8 cellular contexts compared by ENCODE assay signal in the genomic region with DNA sequence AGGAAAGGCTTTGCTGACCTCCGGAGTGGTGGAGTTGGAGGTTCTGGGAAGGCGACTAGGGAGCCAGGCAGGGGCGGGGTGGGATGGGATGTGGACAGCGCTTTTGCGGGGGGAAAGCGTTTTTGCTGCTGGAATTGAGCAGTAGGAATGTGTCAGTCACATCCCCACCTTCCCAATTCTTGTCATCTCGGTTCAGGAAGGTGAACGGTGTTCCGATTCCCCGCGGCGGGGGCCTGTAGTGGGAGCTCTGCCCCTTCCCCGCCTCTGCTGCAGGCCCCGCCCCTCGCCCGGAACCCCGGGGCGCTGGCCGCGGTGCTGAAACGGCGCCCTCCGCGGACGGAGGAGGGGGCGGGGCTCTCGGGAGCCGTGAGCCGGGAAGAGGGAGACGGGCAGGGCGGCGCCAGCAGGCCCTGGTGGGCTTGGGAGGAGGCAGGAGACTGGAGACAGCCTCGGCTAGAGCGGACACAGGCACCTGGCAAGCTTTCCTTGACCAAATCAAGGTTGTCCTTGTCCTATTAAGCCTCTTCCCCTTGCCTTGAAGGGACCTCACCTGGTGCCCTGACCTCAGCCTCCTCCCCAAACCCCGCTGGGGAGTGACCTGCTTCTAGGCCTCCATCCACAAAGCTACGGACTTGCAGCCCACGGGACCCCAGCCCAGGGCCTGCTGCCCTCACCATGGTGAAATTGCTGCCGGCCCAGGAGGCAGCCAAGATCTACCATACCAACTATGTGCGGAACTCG. TPM values are rescaled to one million over a fixed set of nuclear protein-coding genes. Genes with fewer than 3 reads are reported as not detected.
DNase-seq lines count a peak whose midpoint lies in the region; ATAC-seq and TF ChIP-seq lines count a peak whose summit lies in the region.

A gene (plus strand): TSS at position 357 of the 741 bp plus-strand sequence. CDS start 319 bp downstream, at position 676.

- no peaks in the 10 kb centered on the region for H4K20me1 ChIP-seq in OCI-LY3 (ENCODE audit: insufficient read depth, low read length)
- no peaks in the 10 kb centered on the region for H4K20me1 ChIP-seq in smooth muscle cell (ENCODE audit: low read depth)

- H3K4me1 ChIP-seq in HEK293 (ENCODE audit: control insufficient read depth, insufficient read depth, low read length) (no peaks in the 10 kb centered on the region), OCI-LY3 (ENCODE audit: low read length) (no peaks in the 10 kb centered on the region), right cardiac atrium (ENCODE audit: control insufficient read depth, insufficient read depth, low read length) (no peaks in the 10 kb centered on the region), smooth muscle cell (ENCODE audit: low read depth) (no peaks in the 10 kb centered on the region)

- no peak within 1 kb of the TSS for H2AFZ ChIP-seq in OCI-LY3 (ENCODE audit: low read depth, low read length)
- H2AFZ ChIP-seq in smooth muscle cell (ENCODE audit: low read depth), result no peak within 1 kb of the TSS

- H3K79me2 ChIP-seq in OCI-LY3 (ENCODE audit: low read length) (no peaks in the 10 kb centered on the region), smooth muscle cell (ENCODE audit: low read depth) (no peaks in the 10 kb centered on the region)

- H3K4me2 ChIP-seq in OCI-LY3 (ENCODE audit: low read length) (peak within 1 kb of the TSS; percentile 19; the same call in 1 of the 2 replicates), smooth muscle cell (peak within 1 kb of the TSS; percentile 77)

- H3K36me3 ChIP-seq in HEK293 (ENCODE audit: control insufficient read depth in 2 of 2, insufficient read depth in 1 of 2, low read length in 2 of 2) (no peaks in the 10 kb centered on the region), OCI-LY3 (replicated peaks; ENCODE audit: low read depth, low read length) (no peaks in the 10 kb centered on the region), smooth muscle cell (ENCODE audit: low read depth) (no peaks in the 10 kb centered on the region)

- peak within 1 kb of the TSS; percentile 41 for H3K4me3 ChIP-seq in AG04450 (ENCODE audit: low read depth, low read length)
- peak within 1 kb of the TSS; percentile 22 for H3K4me3 ChIP-seq in HEK293 (ENCODE audit: low read depth, low read length)
- no peak within 1 kb of the TSS for H3K4me3 ChIP-seq in OCI-LY3 (ENCODE audit: low read length)
- peak within 1 kb of the TSS; percentile 30 for H3K4me3 ChIP-seq in right cardiac atrium (ENCODE audit: low read length)
- H3K4me3 ChIP-seq in smooth muscle cell, result peak within 1 kb of the TSS; percentile 37

- H3F3A ChIP-seq in smooth muscle cell (ENCODE audit: low read depth), result no peaks in the 10 kb centered on the region

- no peak for TF ChIP-seq CTCF in AG04450 (IDR thresholded peaks at IDR 0.05; ENCODE audit: low read depth, low read length)
- no peak for TF ChIP-seq CTCF in HEK293 (tag by site-specific recombination; IDR thresholded peaks at IDR 0.05)
- no peak for TF ChIP-seq CTCF in OCI-LY3 (IDR thresholded peaks at IDR 0.05; ENCODE audit: low read depth, low read length)
- no peak for TF ChIP-seq CTCF in smooth muscle cell (IDR thresholded peaks at IDR 0.05; ENCODE audit: borderline replicate concordance, insufficient read depth, poor library complexity, severe bottlenecking)

- H3K9ac ChIP-seq in OCI-LY3 (ENCODE audit: low read length), result no peak within 1 kb of the TSS
- no peak within 1 kb of the TSS for H3K9ac ChIP-seq in smooth muscle cell (ENCODE audit: low read depth)

- POLR2A ChIA-PET in AG04450 (lab: Yijun Ruan, JAX) (no interaction called here), HEK293 (lab: Yijun Ruan, JAX) (interaction anchor here (0.6 kb wide), 1 partner anchor 20 kb away, joined by 3 read pairs; no protein-coding TSS in a partner anchor)

- intact Hi-C loops in right cardiac atrium (cut with DNase I), result no loop called here

- H3K27ac ChIP-seq in AG04450 (ENCODE audit: low read depth, low read length) (no peak within 1 kb of the TSS), HEK293 (ENCODE audit: extremely low read depth, low read depth, low read length) (no peak within 1 kb of the TSS), OCI-LY3 (ENCODE audit: low read length) (no peak within 1 kb of the TSS), right cardiac atrium (ENCODE audit: low read length) (no peak within 1 kb of the TSS), smooth muscle cell (ENCODE audit: low read depth) (no peak within 1 kb of the TSS)

- H3K9me3 ChIP-seq in AG04450 (ENCODE audit: control insufficient read depth, insufficient read depth, low read length) (peaks cover 8% of the 10 kb centered on the region; the same call in 1 of the 2 replicates), HEK293 (ENCODE audit: control insufficient read depth, insufficient read depth, low read depth, low read length) (no peaks in the 10 kb centered on the region), OCI-LY3 (ENCODE audit: insufficient read depth, low read length) (no peaks in the 10 kb centered on the region), right cardiac atrium (ENCODE audit: control insufficient read depth, low read length) (no peaks in the 10 kb centered on the region), smooth muscle cell (replicated peaks; ENCODE audit: low read depth) (no peaks in the 10 kb centered on the region)

- WGBS in right cardiac atrium, result 12% methylated on average over 40 of the region's 40 CpGs
- WGBS in smooth muscle cell (ENCODE audit: low lambda C conversion rate), result 30% methylated on average over 16 of the region's 40 CpGs

- H3K27me3 ChIP-seq in AG04450 (ENCODE audit: control insufficient read depth, insufficient read depth, low read length) (no peaks in the 10 kb centered on the region), OCI-LY3 (ENCODE audit: low read depth, low read length) (0 out of 2 replicates have a peak, but pooled peaks cover 2% of the 10 kb centered on the region), right cardiac atrium (ENCODE audit: control insufficient read depth, insufficient read depth) (no peaks in the 10 kb centered on the region), smooth muscle cell (ENCODE audit: low read depth) (peaks cover 6% of the 10 kb centered on the region)

- CTCF ChIA-PET in AG04450 (lab: Charles Lee) (no interaction called here), HEK293 (lab: Yijun Ruan, JAX) (no interaction called here)

- DNase-seq in AG04450 (ENCODE audit: low read depth, low spot score), result no peak
- DNase-seq in activated naive CD4-positive, alpha-beta T cell (lab: John Stamatoyannopoulos, UW), result peak in 3 of 4 experiments; percentile 4 to 42 (median 7)
- peak; percentile 25 to 79 (median 61) for DNase-seq in right cardiac atrium
- DNase-seq in smooth muscle cell (lab: John Stamatoyannopoulos, UW; ENCODE audit: unreplicated experiment), result peak; percentile 21

- ATAC-seq in right cardiac atrium (peak; percentile 80 to 89), GM18517 (IDR thresholded peaks at IDR 0.05; ENCODE audit: unreplicated experiment) (no peak), GM19351 (IDR thresholded peaks at IDR 0.05; ENCODE audit: unreplicated experiment) (no peak)

TF ChIP-seq in HEK293, 187 proteins besides CTCF, POLR2A, EP300 and RAD21 (continues in another document):
- TF ChIP-seq ZNF335 (tag by site-specific recombination; conservative IDR thresholded peaks at IDR 0.05) (peak; percentile 66), ZXDB (tag by site-specific recombination; IDR thresholded peaks at IDR 0.05) (peak; percentile 63), ZNF426 (tag by site-specific recombination; IDR thresholded peaks at IDR 0.05) (no peak), ZNF544 (tag by site-specific recombination; IDR thresholded peaks at IDR 0.05) (no peak), EGR2 (tag by site-specific recombination; IDR thresholded peaks at IDR 0.05; ENCODE audit: low read depth) (peak; percentile 41; the same call in 1 of the 2 replicates), SP3 (tag by site-specific recombination; IDR thresholded peaks at IDR 0.05) (peak; percentile 86)
- TF ChIP-seq, protein P1, sequence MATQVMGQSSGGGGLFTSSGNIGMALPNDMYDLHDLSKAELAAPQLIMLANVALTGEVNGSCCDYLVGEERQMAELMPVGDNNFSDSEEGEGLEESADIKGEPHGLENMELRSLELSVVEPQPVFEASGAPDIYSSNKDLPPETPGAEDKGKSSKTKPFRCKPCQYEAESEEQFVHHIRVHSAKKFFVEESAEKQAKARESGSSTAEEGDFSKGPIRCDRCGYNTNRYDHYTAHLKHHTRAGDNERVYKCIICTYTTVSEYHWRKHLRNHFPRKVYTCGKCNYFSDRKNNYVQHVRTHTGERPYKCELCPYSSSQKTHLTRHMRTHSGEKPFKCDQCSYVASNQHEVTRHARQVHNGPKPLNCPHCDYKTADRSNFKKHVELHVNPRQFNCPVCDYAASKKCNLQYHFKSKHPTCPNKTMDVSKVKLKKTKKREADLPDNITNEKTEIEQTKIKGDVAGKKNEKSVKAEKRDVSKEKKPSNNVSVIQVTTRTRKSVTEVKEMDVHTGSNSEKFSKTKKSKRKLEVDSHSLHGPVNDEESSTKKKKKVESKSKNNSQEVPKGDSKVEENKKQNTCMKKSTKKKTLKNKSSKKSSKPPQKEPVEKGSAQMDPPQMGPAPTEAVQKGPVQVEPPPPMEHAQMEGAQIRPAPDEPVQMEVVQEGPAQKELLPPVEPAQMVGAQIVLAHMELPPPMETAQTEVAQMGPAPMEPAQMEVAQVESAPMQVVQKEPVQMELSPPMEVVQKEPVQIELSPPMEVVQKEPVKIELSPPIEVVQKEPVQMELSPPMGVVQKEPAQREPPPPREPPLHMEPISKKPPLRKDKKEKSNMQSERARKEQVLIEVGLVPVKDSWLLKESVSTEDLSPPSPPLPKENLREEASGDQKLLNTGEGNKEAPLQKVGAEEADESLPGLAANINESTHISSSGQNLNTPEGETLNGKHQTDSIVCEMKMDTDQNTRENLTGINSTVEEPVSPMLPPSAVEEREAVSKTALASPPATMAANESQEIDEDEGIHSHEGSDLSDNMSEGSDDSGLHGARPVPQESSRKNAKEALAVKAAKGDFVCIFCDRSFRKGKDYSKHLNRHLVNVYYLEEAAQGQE (tag by site-specific recombination; IDR thresholded peaks at IDR 0.05), result peak; percentile 99

RNA-seq across cellular contexts. Expression of the gene that starts here (rescaled TPM):
- polyA plus RNA-seq in AG04450 (2011; rRNA removed) (not detected in 2 replicates), right cardiac atrium (not detected), smooth muscle cell (not detected in 2 replicates)
- not detected in 2 replicates for polyA minus RNA-seq in AG04450 (2011; rRNA and poly(A)+ RNA removed)
- total RNA-seq in right cardiac atrium (not detected), smooth muscle cell (not detected in 2 replicates)

Comparison
In these comparisons a context has a peak if more than half of its experiments do, and no peak if none do; other contexts are left out.
1. Peak in DNase-seq, ATAC-seq and H3K4me3 ChIP-seq in right cardiac atrium; RNA of the gene not detected or under 1 TPM.
2. Peak in DNase-seq, H3K4me3 ChIP-seq and H3K4me2 ChIP-seq in smooth muscle cell; RNA of the gene not detected or under 1 TPM.